14 cellular contexts compared by ENCODE assay signal in the genomic region with DNA sequence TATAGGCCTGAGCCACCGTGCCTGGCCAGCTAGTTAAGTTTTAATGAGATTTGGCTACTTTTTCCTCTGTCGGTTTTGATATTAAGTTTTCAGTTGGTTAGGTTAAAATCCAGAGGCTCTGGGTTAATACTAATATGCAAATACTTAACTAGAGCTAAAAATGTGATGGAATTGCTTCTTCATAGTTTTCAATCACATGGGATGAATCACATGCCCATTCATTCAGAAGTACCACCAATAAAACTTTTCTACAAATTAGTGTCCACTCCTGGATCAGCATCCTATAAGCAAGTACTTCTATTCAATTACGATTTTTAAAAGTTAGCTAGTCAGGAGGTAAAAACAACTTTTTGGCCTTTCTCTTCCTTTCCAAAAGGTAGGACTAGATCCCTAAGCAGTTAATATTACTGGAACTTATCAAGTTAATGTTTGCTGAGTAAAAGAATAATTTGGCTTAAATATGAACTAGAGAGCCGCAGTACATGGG. TPM values are rescaled to one million over a fixed set of nuclear protein-coding genes. Genes with fewer than 3 reads are reported as not detected.
A peak's percentile ranks its signal among the peaks of the same experiment; 100 is the strongest.
DNase-seq lines count a peak whose midpoint lies in the region; ATAC-seq and TF ChIP-seq lines count a peak whose summit lies in the region.
"Had no signal": no experiment of that assay in that cellular context is flagged by ENCODE, and none has a peak within 500 bp of the region (broad histone marks: within the 10 kb centered on the region; RNA-seq: fewer than 3 reads in every experiment).

No MANE protein-coding gene starts in this region.

- H3K4me3 ChIP-seq in esophagus muscularis mucosa = peak overlapping the region; percentile 40 to 53 (median 46)
- H3K4me3 ChIP-seq in muscle layer of duodenum (ENCODE audit: low read depth in 1 of 2, low read length in 2 of 2) = peak overlapping the region; percentile 34 to 56
- H3K4me3 ChIP-seq in tibial nerve = peak overlapping the region in 3 of 4 donors; percentile 11 to 30 (median 24)

- H3K4me1 ChIP-seq in esophagus muscularis mucosa (peaks cover 15 to 43% (median 31%) of the 10 kb centered on the region in 4 donors), muscle layer of duodenum (ENCODE audit: control insufficient read depth in 1 of 2, insufficient read depth in 2 of 2, low read length in 2 of 2) (peaks cover 5 to 14% of the 10 kb centered on the region in 2 donors), tibial nerve (peaks cover 0 to 34% (median 15%) of the 10 kb centered on the region in 4 donors)

- H3K4me1 Mint-ChIP-seq in activated CD4-positive, alpha-beta T cell treated with anti-CD3 and anti-CD28 coated beads, Interleukin-2, amount 10 ng/mL, durations not matched to agents 24 days and 14 days = peaks cover 17% of the 10 kb centered on the region
- peaks cover 20% of the 10 kb centered on the region for H3K4me1 Mint-ChIP-seq in activated T-helper 17 cell treated with anti-CD3 and anti-CD28 coated beads, Interleukin-2, amount 50 U/mL, for 72 hours

- no peak overlapping the region for H3K27ac Mint-ChIP-seq in activated CD4-positive, alpha-beta T cell treated with anti-CD3 and anti-CD28 coated beads, Interleukin-2, amount 10 ng/mL, durations not matched to agents 24 days and 14 days
- H3K27ac Mint-ChIP-seq in activated T-helper 17 cell treated with anti-CD3 and anti-CD28 coated beads, Interleukin-2, amount 50 U/mL, for 72 hours = no peak overlapping the region
- H3K27ac Mint-ChIP-seq: activated naive CD8-positive, alpha-beta T cell treated with anti-CD3 and anti-CD28 coated beads for 36 hours; stimulated activated effector memory CD8-positive, alpha-beta T cell treated with anti-CD3 and anti-CD28 coated beads, Interleukin-12 subunit alpha, Interleukin-12 subunit beta, amount 100 ng/mL, for 72 hours had no signal

- no peaks in the 10 kb centered on the region for H3K9me3 Mint-ChIP-seq in activated CD4-positive, alpha-beta T cell treated with anti-CD3 and anti-CD28 coated beads, Interleukin-2, amount 10 ng/mL, durations not matched to agents 24 days and 14 days
- H3K9me3 Mint-ChIP-seq in activated T-helper 17 cell treated with anti-CD3 and anti-CD28 coated beads, Interleukin-2, amount 50 U/mL, for 72 hours = no peaks in the 10 kb centered on the region
- H3K9me3 Mint-ChIP-seq: activated naive CD8-positive, alpha-beta T cell treated with anti-CD3 and anti-CD28 coated beads for 36 hours; naive B cell; stimulated activated effector memory CD8-positive, alpha-beta T cell treated with anti-CD3 and anti-CD28 coated beads, Interleukin-12 subunit alpha, Interleukin-12 subunit beta, amount 100 ng/mL, for 72 hours had no signal

- CTCF ChIA-PET in RWPE1 (lab: Yijun Ruan, JAX) = interaction anchor here (0.6 kb wide), 1 partner anchor 410 kb away, joined by 5 read pairs; no protein-coding TSS in a partner anchor

- intact Hi-C loops in esophagus muscularis mucosa (cut with DNase I) = no loop called here
- intact Hi-C loops in activated CD4-positive, alpha-beta T cell treated with anti-CD3 and anti-CD28 coated beads, Interleukin-2, amount 10 ng/mL, durations not matched to agents 24 days and 14 days (cut with micrococcal nuclease) = no loop called here

- TF ChIP-seq POLR2A in esophagus muscularis mucosa (IDR thresholded peaks at IDR 0.05; ENCODE audit: low read depth) (no peak), tibial nerve (IDR thresholded peaks at IDR 0.05) (no peak)

- TF ChIP-seq EP300 in esophagus muscularis mucosa (IDR thresholded peaks at IDR 0.05) = no peak
- TF ChIP-seq EP300 in tibial nerve (IDR thresholded peaks at IDR 0.05) = no peak

- H3K27ac ChIP-seq in RWPE1 = peak overlapping the region; percentile 92
- peak overlapping the region; percentile 68 to 81 (median 71) for H3K27ac ChIP-seq in esophagus muscularis mucosa (replicated peaks in 1 of 4)
- H3K27ac ChIP-seq in muscle layer of duodenum (ENCODE audit: low read length) = peak overlapping the region; percentile 67
- peak overlapping the region in 3 of 4 donors; percentile 69 to 81 (median 77) for H3K27ac ChIP-seq in tibial nerve

- H3K36me3 Mint-ChIP-seq in activated CD4-positive, alpha-beta T cell treated with anti-CD3 and anti-CD28 coated beads, Interleukin-2, amount 10 ng/mL, durations not matched to agents 24 days and 14 days (ENCODE audit: low read depth) = peaks cover 4% of the 10 kb centered on the region
- peaks cover 32% of the 10 kb centered on the region for H3K36me3 Mint-ChIP-seq in activated T-helper 17 cell treated with anti-CD3 and anti-CD28 coated beads, Interleukin-2, amount 50 U/mL, for 72 hours (ENCODE audit: low read depth)

- H3K27me3 ChIP-seq in esophagus muscularis mucosa = no peaks in the 10 kb centered on the region
- no peaks in the 10 kb centered on the region for H3K27me3 ChIP-seq in muscle layer of duodenum (ENCODE audit: low read depth, low read length)
- H3K27me3 ChIP-seq in tibial nerve = no peaks in the 10 kb centered on the region

- H3K9me3 ChIP-seq in esophagus muscularis mucosa = no peaks in the 10 kb centered on the region
- no peaks in the 10 kb centered on the region for H3K9me3 ChIP-seq in muscle layer of duodenum (ENCODE audit: control insufficient read depth in 1 of 2, low read length in 2 of 2)
- no peaks in the 10 kb centered on the region for H3K9me3 ChIP-seq in tibial nerve
- H3K9me3 ChIP-seq: Caco-2 had no signal

- peaks cover 1% of the 10 kb centered on the region for H3K27me3 Mint-ChIP-seq in activated CD4-positive, alpha-beta T cell treated with anti-CD3 and anti-CD28 coated beads, Interleukin-2, amount 10 ng/mL, durations not matched to agents 24 days and 14 days
- H3K27me3 Mint-ChIP-seq in activated T-helper 17 cell treated with anti-CD3 and anti-CD28 coated beads, Interleukin-2, amount 50 U/mL, for 72 hours = no peaks in the 10 kb centered on the region
- H3K27me3 Mint-ChIP-seq: activated naive CD8-positive, alpha-beta T cell treated with anti-CD3 and anti-CD28 coated beads for 36 hours; naive B cell had no signal

- TF ChIP-seq CTCF in RWPE1 (conservative IDR thresholded peaks at IDR 0.05; ENCODE audit: low read depth) = no peak
- TF ChIP-seq CTCF in esophagus muscularis mucosa (IDR thresholded peaks at IDR 0.05) = no peak
- TF ChIP-seq CTCF in tibial nerve (IDR thresholded peaks at IDR 0.05) = no peak

- H3K36me3 ChIP-seq in esophagus muscularis mucosa (peaks cover 13 to 22% (median 18%) of the 10 kb centered on the region in 4 donors), muscle layer of duodenum (ENCODE audit: control insufficient read depth in 1 of 2, insufficient read depth in 2 of 2, low read length in 2 of 2) (peaks cover 3 to 10% of the 10 kb centered on the region in 2 donors), tibial nerve (peaks cover 0 to 18% (median 0%) of the 10 kb centered on the region in 3 donors)

- POLR2A ChIA-PET in RWPE1 (lab: Yijun Ruan, JAX; ENCODE audit: low non-redundant PET) = no interaction called here

- H3K4me3 Mint-ChIP-seq in activated CD4-positive, alpha-beta T cell treated with anti-CD3 and anti-CD28 coated beads, Interleukin-2, amount 10 ng/mL, durations not matched to agents 24 days and 14 days = no peak overlapping the region
- no peak overlapping the region for H3K4me3 Mint-ChIP-seq in activated T-helper 17 cell treated with anti-CD3 and anti-CD28 coated beads, Interleukin-2, amount 50 U/mL, for 72 hours
- H3K4me3 Mint-ChIP-seq: activated naive CD8-positive, alpha-beta T cell treated with anti-CD3 and anti-CD28 coated beads for 36 hours; stimulated activated effector memory CD8-positive, alpha-beta T cell treated with anti-CD3 and anti-CD28 coated beads, Interleukin-12 subunit alpha, Interleukin-12 subunit beta, amount 100 ng/mL, for 72 hours had no signal

- WGBS in esophagus muscularis mucosa = 80% methylated on average over 4 of the region's 4 CpGs
- 70 to 77% methylated on average over 4 of the region's 4 CpGs for WGBS in tibial nerve, 2 donors

- DNase-seq in RWPE1 (ENCODE audit: low spot score) = no peak
- DNase-seq in esophagus muscularis mucosa (ENCODE audit: extremely low spot score) = no peak
- no peak for DNase-seq in tibial nerve (ENCODE audit: low spot score in 2 of 2)
- DNase-seq in activated CD4-positive, alpha-beta T cell treated with anti-CD3 and anti-CD28 coated beads, Interleukin-2, amount 10 ng/mL, durations not matched to agents 24 days and 14 days = no peak
- no peak for DNase-seq in ureter (ENCODE audit: low spot score)
- DNase-seq: activated CD8-positive, alpha-beta memory T cell treated with anti-CD3 and anti-CD28 coated beads, Interleukin-2, amount 50 U/mL, for 4 hours; activated naive CD8-positive, alpha-beta T cell treated with anti-CD3 and anti-CD28 coated beads for 36 hours; Caco-2; naive B cell; NCI-H1092 treated with DMSO at 0.1 percent for 48 hours; NCI-H510A treated with DMSO at 0.1 percent for 48 hours had no signal

- ATAC-seq in activated T-helper 17 cell treated with anti-CD3 and anti-CD28 coated beads, Interleukin-2, amount 50 U/mL, for 72 hours (replicated peaks) = no peak
- ATAC-seq: stimulated activated effector memory CD8-positive, alpha-beta T cell treated with anti-CD3 and anti-CD28 coated beads, Interleukin-12 subunit alpha, Interleukin-12 subunit beta, amount 100 ng/mL, for 72 hours had no signal

RNA-seq across cellular contexts. Expression of gene SLC25A30, which starts 4.3 kb away (rescaled TPM):
- total RNA-seq in esophagus muscularis mucosa (10 to 100 TPM in 3 of 4 donors, 1 to 10 TPM in 1; 8.8 to 13.4 (median 10.3) TPM), tibial nerve (10 to 100 TPM in 3 of 4 donors, 1 to 10 TPM in 1; 9.6 to 20.1 (median 12.0) TPM), ureter (16.8 TPM)
- 12.9 and 14.2 TPM in 2 replicates for total RNA-seq in activated CD4-positive, alpha-beta T cell treated with anti-CD3 and anti-CD28 coated beads, Interleukin-2, amount 10 ng/mL, durations not matched to agents 24 days and 14 days
- total RNA-seq in activated T-helper 17 cell treated with anti-CD3 and anti-CD28 coated beads, Interleukin-2, amount 50 U/mL, for 72 hours = 10 to 100 TPM; 13.6 to 20.5 TPM

RNA-seq across cellular contexts. Expression of gene COG3, which starts 50.9 kb away (rescaled TPM):
- 10 to 100 TPM; 17.7 to 28.2 (median 21.3) TPM for total RNA-seq in esophagus muscularis mucosa
- 10 to 100 TPM; 27.1 to 36.0 (median 31.0) TPM for total RNA-seq in tibial nerve
- 20.1 and 20.7 TPM in 2 replicates for total RNA-seq in activated CD4-positive, alpha-beta T cell treated with anti-CD3 and anti-CD28 coated beads, Interleukin-2, amount 10 ng/mL, durations not matched to agents 24 days and 14 days
- total RNA-seq in ureter = 54.9 TPM
- 10 to 100 TPM; 22.5 to 24.4 TPM for total RNA-seq in activated T-helper 17 cell treated with anti-CD3 and anti-CD28 coated beads, Interleukin-2, amount 50 U/mL, for 72 hours
